8 cellular contexts compared by ENCODE assay signal in genomic region chr5:103258957-103259704, GRCh38. TPM values are rescaled to one million over a fixed set of nuclear protein-coding genes. Genes with fewer than 3 reads are reported as not detected.
DNase-seq lines count a peak whose midpoint lies in the region; ATAC-seq and TF ChIP-seq lines count a peak whose summit lies in the region.

No MANE protein-coding gene starts in this region.

- ATAC-seq in GM21528 (IDR thresholded peaks at IDR 0.05; ENCODE audit: low FRiP score, unreplicated experiment) (peak; percentile 48), upper lobe of right lung (peak; percentile 56)

- H3K9ac ChIP-seq in HUES64 (ENCODE audit: low read depth, low read length) (peak overlapping the region; percentile 93), SK-N-MC (ENCODE audit: insufficient read length) (peak overlapping the region; percentile 85)

- no peaks in the 10 kb centered on the region for H3K9me2 ChIP-seq in DOHH2 (replicated peaks; ENCODE audit: control insufficient read depth, low read length)

- H3K4me1 Mint-ChIP-seq in activated naive CD4-positive, alpha-beta T cell treated with anti-CD3 and anti-CD28 coated beads, Interleukin-2, amount 50 U/mL, for 24 hours = peaks cover 24% of the 10 kb centered on the region

- H3K36me3 ChIP-seq in DOHH2 (ENCODE audit: control insufficient read depth, low read length) (no peaks in the 10 kb centered on the region), HUES64 (ENCODE audit: insufficient read depth, low read length) (no peaks in the 10 kb centered on the region), SK-N-MC (ENCODE audit: insufficient read depth, low read length) (no peaks in the 10 kb centered on the region), upper lobe of right lung (no peaks in the 10 kb centered on the region)

- peak overlapping the region; percentile 87 for H3K27ac Mint-ChIP-seq in activated naive CD4-positive, alpha-beta T cell treated with anti-CD3 and anti-CD28 coated beads, Interleukin-2, amount 50 U/mL, for 24 hours

- H3K4me3 Mint-ChIP-seq in activated naive CD4-positive, alpha-beta T cell treated with anti-CD3 and anti-CD28 coated beads, Interleukin-2, amount 50 U/mL, for 24 hours = peak overlapping the region; percentile 79

- peaks cover 48% of the 10 kb centered on the region for H3K79me2 ChIP-seq in DOHH2 (ENCODE audit: control insufficient read depth, low read length)

- no peaks in the 10 kb centered on the region for H3K9me3 Mint-ChIP-seq in activated naive CD4-positive, alpha-beta T cell treated with anti-CD3 and anti-CD28 coated beads, Interleukin-2, amount 50 U/mL, for 24 hours

- H3K4me1 ChIP-seq in DOHH2 (ENCODE audit: control insufficient read depth, low read length) = peaks cover 16% of the 10 kb centered on the region
- H3K4me1 ChIP-seq in HUES64 (ENCODE audit: insufficient read depth, low read length) = peaks cover 30% of the 10 kb centered on the region
- H3K4me1 ChIP-seq in upper lobe of right lung = peaks cover 4% of the 10 kb centered on the region

- H4K20me1 ChIP-seq in DOHH2 (ENCODE audit: control insufficient read depth, insufficient read depth, low read depth, low read length) = no peaks in the 10 kb centered on the region; the same call in 1 of the 2 replicates

- peaks cover 4% of the 10 kb centered on the region for H3K27me3 Mint-ChIP-seq in activated naive CD4-positive, alpha-beta T cell treated with anti-CD3 and anti-CD28 coated beads, Interleukin-2, amount 50 U/mL, for 24 hours

- H3K4me3 ChIP-seq in DOHH2 (ENCODE audit: low read length) (peak overlapping the region; percentile 96), HUES64 (ENCODE audit: low read length) (peak overlapping the region; percentile 97), SK-N-MC (peak overlapping the region; percentile 89), upper lobe of right lung (peak overlapping the region; percentile 96)

- peak overlapping the region; percentile 94 for H3K4me2 ChIP-seq in DOHH2 (ENCODE audit: low read length)

- H3K9me3 ChIP-seq in DOHH2 (ENCODE audit: control insufficient read depth, insufficient read depth, low read length) = no peaks in the 10 kb centered on the region
- H3K9me3 ChIP-seq in HUES64 (ENCODE audit: insufficient read depth, low read depth, low read length) = no peaks in the 10 kb centered on the region
- no peaks in the 10 kb centered on the region for H3K9me3 ChIP-seq in SK-N-MC (ENCODE audit: low read depth, low read length)
- H3K9me3 ChIP-seq in upper lobe of right lung = no peaks in the 10 kb centered on the region

- H3K27ac ChIP-seq in DOHH2 (ENCODE audit: low read depth, low read length) (peak overlapping the region; percentile 64), HUES64 (ENCODE audit: low read depth, low read length) (peak overlapping the region; percentile 88), SK-N-MC (peak overlapping the region; percentile 69; the same call in 1 of the 2 replicates), upper lobe of right lung (peak overlapping the region; percentile 81)

- no peak for DNase-seq in SK-N-MC (ENCODE audit: low read depth, low spot score)
- DNase-seq in cardiac septum (ENCODE audit: low spot score) = peak; percentile 83
- DNase-seq in posterior vena cava (ENCODE audit: low spot score) = peak; percentile 87
- DNase-seq in upper lobe of right lung = peak; percentile 84

- H3K36me3 Mint-ChIP-seq in activated naive CD4-positive, alpha-beta T cell treated with anti-CD3 and anti-CD28 coated beads, Interleukin-2, amount 50 U/mL, for 24 hours = no peaks in the 10 kb centered on the region

- TF ChIP-seq CTCF in DOHH2 (IDR thresholded peaks at IDR 0.05; ENCODE audit: low read depth, low read length, poor library complexity, severe bottlenecking) (peak; percentile 13), upper lobe of right lung (IDR thresholded peaks at IDR 0.05) (no peak)

- intact Hi-C loops in cardiac septum (cut with DNase I) (loop anchor here (10.0 kb wide), 1 partner anchor 306 kb away; the partner anchor contains the start of gene NUDT12), posterior vena cava (cut with DNase I) (no loop called here), upper lobe of right lung (cut with DNase I) (no loop called here)

- under 1% methylated on average over 91 of the region's 91 CpGs for WGBS in HUES64

- H3K27me3 ChIP-seq in DOHH2 (ENCODE audit: control insufficient read depth, low read length) (no peaks in the 10 kb centered on the region), HUES64 (ENCODE audit: insufficient read depth, low read length) (no peaks in the 10 kb centered on the region), upper lobe of right lung (no peaks in the 10 kb centered on the region)

- H3F3A ChIP-seq in DOHH2 (ENCODE audit: control insufficient read depth, insufficient read depth) = no peaks in the 10 kb centered on the region

RNA-seq across cellular contexts. Expression of gene MACIR, which starts 0.6 kb away (rescaled TPM):
- polyA plus RNA-seq in HUES64 (2013, experiment 1 of 2) = 12.8 TPM
- 14.6 TPM for polyA plus RNA-seq in HUES64 (2013, experiment 2 of 2)
- 3.4 TPM for total RNA-seq in cardiac septum
- total RNA-seq in posterior vena cava = 1 to 10 TPM; 3.6 to 4.8 TPM
- total RNA-seq in upper lobe of right lung = 4.2 TPM
